1 cellular context compared by ENCODE assay signal in genomic region chr20:43529457-43530153, GRCh38.
TF ChIP-seq lines count a peak whose summit lies in the region.

No MANE protein-coding gene starts in this region.

TF ChIP-seq in HepG2, 621 proteins besides CTCF, POLR2A, EP300 and RAD21 (continued from another document):
- TF ChIP-seq, protein P1, sequence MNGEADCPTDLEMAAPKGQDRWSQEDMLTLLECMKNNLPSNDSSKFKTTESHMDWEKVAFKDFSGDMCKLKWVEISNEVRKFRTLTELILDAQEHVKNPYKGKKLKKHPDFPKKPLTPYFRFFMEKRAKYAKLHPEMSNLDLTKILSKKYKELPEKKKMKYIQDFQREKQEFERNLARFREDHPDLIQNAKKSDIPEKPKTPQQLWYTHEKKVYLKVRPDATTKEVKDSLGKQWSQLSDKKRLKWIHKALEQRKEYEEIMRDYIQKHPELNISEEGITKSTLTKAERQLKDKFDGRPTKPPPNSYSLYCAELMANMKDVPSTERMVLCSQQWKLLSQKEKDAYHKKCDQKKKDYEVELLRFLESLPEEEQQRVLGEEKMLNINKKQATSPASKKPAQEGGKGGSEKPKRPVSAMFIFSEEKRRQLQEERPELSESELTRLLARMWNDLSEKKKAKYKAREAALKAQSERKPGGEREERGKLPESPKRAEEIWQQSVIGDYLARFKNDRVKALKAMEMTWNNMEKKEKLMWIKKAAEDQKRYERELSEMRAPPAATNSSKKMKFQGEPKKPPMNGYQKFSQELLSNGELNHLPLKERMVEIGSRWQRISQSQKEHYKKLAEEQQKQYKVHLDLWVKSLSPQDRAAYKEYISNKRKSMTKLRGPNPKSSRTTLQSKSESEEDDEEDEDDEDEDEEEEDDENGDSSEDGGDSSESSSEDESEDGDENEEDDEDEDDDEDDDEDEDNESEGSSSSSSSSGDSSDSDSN (CRISPR knock-in tag; IDR thresholded peaks at IDR 0.05), result no peak
- TF ChIP-seq KDM4B (CRISPR knock-in tag; IDR thresholded peaks at IDR 0.05), result no peak
- TF ChIP-seq, protein P2, sequence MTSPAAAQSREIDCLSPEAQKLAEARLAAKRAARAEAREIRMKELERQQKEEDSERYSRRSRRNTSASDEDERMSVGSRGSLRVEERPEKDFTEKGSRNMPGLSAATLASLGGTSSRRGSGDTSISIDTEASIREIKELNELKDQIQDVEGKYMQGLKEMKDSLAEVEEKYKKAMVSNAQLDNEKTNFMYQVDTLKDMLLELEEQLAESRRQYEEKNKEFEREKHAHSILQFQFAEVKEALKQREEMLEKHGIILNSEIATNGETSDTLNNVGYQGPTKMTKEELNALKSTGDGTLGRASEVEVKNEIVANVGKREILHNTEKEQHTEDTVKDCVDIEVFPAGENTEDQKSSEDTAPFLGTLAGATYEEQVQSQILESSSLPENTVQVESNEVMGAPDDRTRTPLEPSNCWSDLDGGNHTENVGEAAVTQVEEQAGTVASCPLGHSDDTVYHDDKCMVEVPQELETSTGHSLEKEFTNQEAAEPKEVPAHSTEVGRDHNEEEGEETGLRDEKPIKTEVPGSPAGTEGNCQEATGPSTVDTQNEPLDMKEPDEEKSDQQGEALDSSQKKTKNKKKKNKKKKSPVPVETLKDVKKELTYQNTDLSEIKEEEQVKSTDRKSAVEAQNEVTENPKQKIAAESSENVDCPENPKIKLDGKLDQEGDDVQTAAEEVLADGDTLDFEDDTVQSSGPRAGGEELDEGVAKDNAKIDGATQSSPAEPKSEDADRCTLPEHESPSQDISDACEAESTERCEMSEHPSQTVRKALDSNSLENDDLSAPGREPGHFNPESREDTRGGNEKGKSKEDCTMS (CRISPR knock-in tag; conservative IDR thresholded peaks at IDR 0.05), result no peak
- no peak for TF ChIP-seq KMT2B (CRISPR knock-in tag; IDR thresholded peaks at IDR 0.05)
- 0 out of 2 replicates have a peak, but pooled peaks have one; percentile 27 for TF ChIP-seq ZBTB46 (CRISPR knock-in tag; IDR thresholded peaks at IDR 0.05; ENCODE audit: borderline replicate concordance)
- no peak for TF ChIP-seq NFATC3 (CRISPR knock-in tag; IDR thresholded peaks at IDR 0.05)
- TF ChIP-seq HOXA3 (CRISPR knock-in tag; IDR thresholded peaks at IDR 0.05), result no peak
- 0 out of 2 replicates have a peak, but pooled peaks have one; percentile 39 for TF ChIP-seq ZBTB42 (CRISPR knock-in tag; IDR thresholded peaks at IDR 0.05)
- no peak for TF ChIP-seq ZNF782 (CRISPR knock-in tag; IDR thresholded peaks at IDR 0.05; ENCODE audit: borderline replicate concordance)
- TF ChIP-seq HDAC6 (IDR thresholded peaks at IDR 0.05; ENCODE audit: low read depth, low read length), result no peak
- TF ChIP-seq SPEN (CRISPR knock-in tag; IDR thresholded peaks at IDR 0.05; ENCODE audit: low read depth), result no peak
- TF ChIP-seq ZNF891 (CRISPR knock-in tag; IDR thresholded peaks at IDR 0.05), result peak; percentile 66; the same call in 1 of the 2 replicates
- no peak for TF ChIP-seq ZFY (CRISPR knock-in tag; IDR thresholded peaks at IDR 0.05)
- no peak for TF ChIP-seq CSRNP1 (CRISPR knock-in tag; IDR thresholded peaks at IDR 0.05)
- no peak for TF ChIP-seq ZNF776 (CRISPR knock-in tag; IDR thresholded peaks at IDR 0.05)
- TF ChIP-seq, protein P3, sequence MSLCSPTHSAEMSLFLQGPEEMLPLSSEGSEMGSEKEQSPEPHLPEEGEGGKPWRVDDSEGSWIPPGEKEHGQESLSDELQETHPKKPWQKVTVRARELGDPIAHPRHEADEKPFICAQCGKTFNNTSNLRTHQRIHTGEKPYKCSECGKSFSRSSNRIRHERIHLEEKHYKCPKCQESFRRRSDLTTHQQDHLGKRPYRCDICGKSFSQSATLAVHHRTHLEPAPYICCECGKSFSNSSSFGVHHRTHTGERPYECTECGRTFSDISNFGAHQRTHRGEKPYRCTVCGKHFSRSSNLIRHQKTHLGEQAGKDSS (CRISPR knock-in tag; IDR thresholded peaks at IDR 0.05; ENCODE audit: borderline replicate concordance, low read depth), result 0 out of 2 replicates have a peak, but pooled peaks have one; percentile 2
- TF ChIP-seq ZBTB8A (CRISPR knock-in tag; IDR thresholded peaks at IDR 0.05; ENCODE audit: borderline replicate concordance, low read depth), result no peak
- no peak for TF ChIP-seq ZNF703 (CRISPR knock-in tag; IDR thresholded peaks at IDR 0.05; ENCODE audit: borderline replicate concordance)
- TF ChIP-seq NR1H2 (CRISPR knock-in tag; IDR thresholded peaks at IDR 0.05; ENCODE audit: borderline replicate concordance, low read depth), result no peak
- TF ChIP-seq ARNT (IDR thresholded peaks at IDR 0.05), result no peak
- no peak for TF ChIP-seq ZSCAN21 (CRISPR knock-in tag; IDR thresholded peaks at IDR 0.05; ENCODE audit: borderline replicate concordance)
- no peak for TF ChIP-seq PTBP1 (IDR thresholded peaks at IDR 0.05; ENCODE audit: low read depth, low read length, poor library complexity, severe bottlenecking)
- TF ChIP-seq, protein P4, sequence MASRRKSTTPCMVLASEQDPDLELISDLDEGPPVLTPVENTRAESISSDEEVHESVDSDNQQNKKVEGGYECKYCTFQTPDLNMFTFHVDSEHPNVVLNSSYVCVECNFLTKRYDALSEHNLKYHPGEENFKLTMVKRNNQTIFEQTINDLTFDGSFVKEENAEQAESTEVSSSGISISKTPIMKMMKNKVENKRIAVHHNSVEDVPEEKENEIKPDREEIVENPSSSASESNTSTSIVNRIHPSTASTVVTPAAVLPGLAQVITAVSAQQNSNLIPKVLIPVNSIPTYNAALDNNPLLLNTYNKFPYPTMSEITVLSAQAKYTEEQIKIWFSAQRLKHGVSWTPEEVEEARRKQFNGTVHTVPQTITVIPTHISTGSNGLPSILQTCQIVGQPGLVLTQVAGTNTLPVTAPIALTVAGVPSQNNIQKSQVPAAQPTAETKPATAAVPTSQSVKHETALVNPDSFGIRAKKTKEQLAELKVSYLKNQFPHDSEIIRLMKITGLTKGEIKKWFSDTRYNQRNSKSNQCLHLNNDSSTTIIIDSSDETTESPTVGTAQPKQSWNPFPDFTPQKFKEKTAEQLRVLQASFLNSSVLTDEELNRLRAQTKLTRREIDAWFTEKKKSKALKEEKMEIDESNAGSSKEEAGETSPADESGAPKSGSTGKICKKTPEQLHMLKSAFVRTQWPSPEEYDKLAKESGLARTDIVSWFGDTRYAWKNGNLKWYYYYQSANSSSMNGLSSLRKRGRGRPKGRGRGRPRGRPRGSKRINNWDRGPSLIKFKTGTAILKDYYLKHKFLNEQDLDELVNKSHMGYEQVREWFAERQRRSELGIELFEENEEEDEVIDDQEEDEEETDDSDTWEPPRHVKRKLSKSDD (CRISPR knock-in tag; IDR thresholded peaks at IDR 0.05; ENCODE audit: low read depth), result no peak
- TF ChIP-seq ZNF225 (CRISPR knock-in tag; IDR thresholded peaks at IDR 0.05), result 0 out of 2 replicates have a peak, but pooled peaks have one; percentile 16
- TF ChIP-seq KAT2B (IDR thresholded peaks at IDR 0.05; ENCODE audit: borderline replicate concordance, low read depth, low read length), result no peak
- TF ChIP-seq MAF1 (CRISPR knock-in tag; IDR thresholded peaks at IDR 0.05; ENCODE audit: borderline replicate concordance), result no peak
- peak; percentile 81; the same call in 1 of the 2 replicates for TF ChIP-seq NRL (CRISPR knock-in tag; IDR thresholded peaks at IDR 0.05; ENCODE audit: borderline replicate concordance)
- TF ChIP-seq JDP2 (CRISPR knock-in tag; IDR thresholded peaks at IDR 0.05; ENCODE audit: borderline replicate concordance), result no peak
- no peak for TF ChIP-seq ZNF563 (CRISPR knock-in tag; IDR thresholded peaks at IDR 0.05)
- no peak for TF ChIP-seq ZNF292 (CRISPR knock-in tag; IDR thresholded peaks at IDR 0.05; ENCODE audit: borderline replicate concordance, low read depth)
- no peak for TF ChIP-seq TAF15 (IDR thresholded peaks at IDR 0.05; ENCODE audit: low read depth, low read length, poor library complexity, severe bottlenecking)
- TF ChIP-seq THAP11 (CRISPR knock-in tag; IDR thresholded peaks at IDR 0.05), result no peak
- no peak for TF ChIP-seq ZKSCAN1 (IDR thresholded peaks at IDR 0.05; ENCODE audit: low read length)
- TF ChIP-seq STAT5B (CRISPR knock-in tag; IDR thresholded peaks at IDR 0.05), result no peak
- TF ChIP-seq ZNF572 (CRISPR knock-in tag; IDR thresholded peaks at IDR 0.05), result 0 out of 2 replicates have a peak, but pooled peaks have one; percentile 27
